ENCODE assay signal across 8 cellular contexts in the genomic region with DNA sequence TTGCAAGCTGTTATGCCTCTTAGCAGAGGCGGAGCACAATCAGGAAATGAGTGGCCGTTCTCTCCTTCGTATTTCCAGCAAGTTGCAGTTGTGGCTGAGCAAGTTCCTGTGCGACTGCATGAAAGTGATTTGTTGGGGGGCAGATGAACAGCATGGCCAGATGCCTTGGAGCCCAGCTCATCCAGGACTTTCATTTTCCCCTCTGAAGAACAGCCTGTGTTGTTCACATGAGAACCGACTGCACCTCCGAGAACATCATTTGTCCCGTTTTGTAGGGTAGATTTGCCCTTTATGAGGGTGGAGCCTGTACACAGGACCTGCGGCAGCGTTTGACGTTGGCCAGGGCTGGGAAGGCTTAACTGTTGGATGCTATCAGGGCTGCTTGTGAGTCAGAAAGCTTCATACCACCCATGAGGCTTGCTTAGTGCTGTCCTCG. TPM values are rescaled to one million over a fixed set of nuclear protein-coding genes. Genes with fewer than 3 reads are reported as not detected.
DNase-seq lines count a peak whose midpoint lies in the region; ATAC-seq and TF ChIP-seq lines count a peak whose summit lies in the region.

No MANE protein-coding gene starts in this region.

- intact Hi-C loops in Right ventricle myocardium inferior (cut with DNase I) (loop anchor here (2.0 kb wide), 1 partner anchor 13 kb away; no protein-coding TSS in a partner anchor), cardiac septum (cut with DNase I) (loop anchor here (10.0 kb wide), 1 partner anchor 451 kb away; a partner anchor contains a TSS)

- no peaks in the 10 kb centered on the region for H3K27me3 ChIP-seq in gastroesophageal sphincter

- H3K27ac ChIP-seq in gastroesophageal sphincter: peak overlapping the region; percentile 44 to 99 (median 98)

- DNase-seq in Right ventricle myocardium inferior (ENCODE audit: missing footprints) (no peak), cardiac septum (ENCODE audit: low spot score) (no peak), ecto neural progenitor cell (ENCODE audit: low spot score) (no peak), NCI-H1105 (lab: John Stamatoyannopoulos, UW) (no peak)
- DNase-seq in activated naive CD4-positive, alpha-beta T cell (lab: John Stamatoyannopoulos, UW): peak in 3 of 4 experiments; percentile 6 to 36 (median 11)
- peak; percentile 28 for DNase-seq in stimulated activated CD4-positive, alpha-beta T cell treated with anti-CD3 and anti-CD28 coated beads, Interleukin-2, amount 100 ng/mL, for 4 hours (ENCODE audit: low read depth)

- peaks cover 6 to 83% (median 59%) of the 10 kb centered on the region in 3 donors for H3K4me1 ChIP-seq in gastroesophageal sphincter

- TF ChIP-seq CTCF in gastroesophageal sphincter (IDR thresholded peaks at IDR 0.05): no peak

- peak; percentile 26 for ATAC-seq in Right ventricle myocardium inferior
- peak; percentile 58 for ATAC-seq in gastroesophageal sphincter
- ATAC-seq in HG03045 (IDR thresholded peaks at IDR 0.05; ENCODE audit: unreplicated experiment): no peak

- no peaks in the 10 kb centered on the region for H3K9me3 ChIP-seq in gastroesophageal sphincter

- H3K4me3 ChIP-seq in gastroesophageal sphincter: peak overlapping the region; percentile 2 to 29

- 10 to 15% methylated on average over 6 to 9 of the region's 11 CpGs for WGBS in gastroesophageal sphincter (ENCODE audit: low coverage in 1 of 2), 2 donors

- H3K36me3 ChIP-seq in gastroesophageal sphincter: no peaks in the 10 kb centered on the region

- peak in 1 of 2 donors; percentile 47 for TF ChIP-seq POLR2A in gastroesophageal sphincter (IDR thresholded peaks at IDR 0.05)

- TF ChIP-seq EP300 in gastroesophageal sphincter (IDR thresholded peaks at IDR 0.05): peak; percentile 77

RNA-seq across cellular contexts. Expression of a gene that starts 4.4 kb away (rescaled TPM):
- total RNA-seq in Right ventricle myocardium inferior (152 TPM), cardiac septum (172 TPM), gastroesophageal sphincter (10 to 100 TPM; 31.2 to 80.4 (median 61.4) TPM)

RNA-seq across cellular contexts. Expression of a gene that starts 58.8 kb away (rescaled TPM):
- total RNA-seq in Right ventricle myocardium inferior (74.0 TPM), cardiac septum (75.0 TPM), gastroesophageal sphincter (100 to 1,000 TPM in 1 of 4 donors, 10 to 100 TPM in 3; 53.6 to 117 (median 57.9) TPM)

Comparison
In these comparisons a context has a peak if more than half of its experiments do, and no peak if none do; other contexts are left out.
1. DNase-seq: peak in activated naive CD4-positive, alpha-beta T cell (3 of 4) and stimulated activated CD4-positive, alpha-beta T cell treated with anti-CD3 and anti-CD28 coated beads, Interleukin-2, amount 100 ng/mL, for 4 hours (single experiment); none in Right ventricle myocardium inferior (single experiment), cardiac septum (single experiment), ecto neural progenitor cell (single experiment) and NCI-H1105 (single experiment).